Comparison of ENCODE assay signal across 8 cellular contexts in genomic region chr18:23943104-23943503, GRCh38.
DNase-seq lines count a peak whose midpoint lies in the region; ATAC-seq and TF ChIP-seq lines count a peak whose summit lies in the region.

No MANE protein-coding gene starts in this region.

- intact Hi-C loops in Caco-2 (cut with micrococcal nuclease; ENCODE audit: unreplicated experiment) = no loop called here

- H3K4me3 Mint-ChIP-seq in effector memory CD8-positive, alpha-beta T cell = peak overlapping the region; percentile 1 to 9
- H3K4me3 Mint-ChIP-seq in Caco-2 (ENCODE audit: unreplicated experiment) = no peak overlapping the region

- CTCF ChIA-PET in Caco-2 (lab: Charles Lee) = no interaction called here

- TF ChIP-seq CTCF in Caco-2 (IDR thresholded peaks at IDR 0.05; ENCODE audit: insufficient read depth in 1 of 2, low read depth in 1 of 2, low read length in 1 of 2, severe bottlenecking in 1 of 2, unreplicated experiment in 1 of 2) = no peak

- BruUV-seq in Caco-2 (replicated peaks; lab: Mats Ljungman, UMichigan) = no TSS peak

- H3K36me3 Mint-ChIP-seq in effector memory CD8-positive, alpha-beta T cell (ENCODE audit: insufficient read depth) = peaks cover 4% of the 10 kb centered on the region
- peaks cover 5% of the 10 kb centered on the region for H3K36me3 Mint-ChIP-seq in Caco-2 (ENCODE audit: insufficient read depth, unreplicated experiment)

- POLR2A ChIA-PET in Caco-2 (lab: Charles Lee) = no interaction called here

- H3K27me3 Mint-ChIP-seq in effector memory CD8-positive, alpha-beta T cell = no peaks in the 10 kb centered on the region
- no peaks in the 10 kb centered on the region for H3K27me3 Mint-ChIP-seq in Caco-2 (ENCODE audit: insufficient read depth, unreplicated experiment)

- no peaks in the 10 kb centered on the region for H3K9me3 ChIP-seq in Caco-2

- no peaks in the 10 kb centered on the region for H3K9me3 Mint-ChIP-seq in effector memory CD8-positive, alpha-beta T cell
- no peaks in the 10 kb centered on the region for H3K9me3 Mint-ChIP-seq in Caco-2 (ENCODE audit: unreplicated experiment)

- H3K27me3 ChIP-seq in Caco-2 (replicated peaks; ENCODE audit: control insufficient read depth, insufficient read depth, low read length) = no peaks in the 10 kb centered on the region

- peak; percentile 68 for ATAC-seq in GM18502 (IDR thresholded peaks at IDR 0.05; ENCODE audit: poor library complexity, unreplicated experiment)
- ATAC-seq in GM21447 (IDR thresholded peaks at IDR 0.05; ENCODE audit: unreplicated experiment) = peak; percentile 74
- ATAC-seq in HG03432 (IDR thresholded peaks at IDR 0.05; ENCODE audit: unreplicated experiment) = peak; percentile 87
- ATAC-seq in effector memory CD8-positive, alpha-beta T cell (replicated peaks) = peak; percentile 29

- peaks cover 19 to 20% of the 10 kb centered on the region in 2 donors for H3K4me1 Mint-ChIP-seq in effector memory CD8-positive, alpha-beta T cell (ENCODE audit: low read depth in 2 of 2)
- no peaks in the 10 kb centered on the region for H3K4me1 Mint-ChIP-seq in Caco-2 (ENCODE audit: low read depth, unreplicated experiment)

- H3K27ac Mint-ChIP-seq in effector memory CD8-positive, alpha-beta T cell = no peak overlapping the region
- H3K27ac Mint-ChIP-seq in Caco-2 (ENCODE audit: unreplicated experiment) = no peak overlapping the region

- H3K4me3 ChIP-seq in Caco-2 (ENCODE audit: low read depth, low read length) = no peak overlapping the region

- no peak for DNase-seq in effector memory CD8-positive, alpha-beta T cell
- DNase-seq in RPMI8226 = no peak
- DNase-seq in Caco-2 = no peak
- no peak for DNase-seq in hepatic stellate cell (ENCODE audit: low spot score)
- no peak for DNase-seq in NCI-H82 treated with DMSO at 0.1 percent for 48 hours (lab: John Stamatoyannopoulos, UW; ENCODE audit: unreplicated experiment)

- no peaks in the 10 kb centered on the region for H3K4me1 ChIP-seq in Caco-2

- no peaks in the 10 kb centered on the region for H3K36me3 ChIP-seq in Caco-2 (ENCODE audit: control insufficient read depth, insufficient read depth, low read length)

Comparison
In these comparisons a context has a peak if more than half of its experiments do, and no peak if none do; other contexts are left out.
1. ATAC-seq: peak in every context shown above with its lines; median percentile 87 in HG03432; 74 in GM21447; 68 in GM18502; 29 in effector memory CD8-positive, alpha-beta T cell.